8 cellular contexts compared by ENCODE assay signal in the genomic region with DNA sequence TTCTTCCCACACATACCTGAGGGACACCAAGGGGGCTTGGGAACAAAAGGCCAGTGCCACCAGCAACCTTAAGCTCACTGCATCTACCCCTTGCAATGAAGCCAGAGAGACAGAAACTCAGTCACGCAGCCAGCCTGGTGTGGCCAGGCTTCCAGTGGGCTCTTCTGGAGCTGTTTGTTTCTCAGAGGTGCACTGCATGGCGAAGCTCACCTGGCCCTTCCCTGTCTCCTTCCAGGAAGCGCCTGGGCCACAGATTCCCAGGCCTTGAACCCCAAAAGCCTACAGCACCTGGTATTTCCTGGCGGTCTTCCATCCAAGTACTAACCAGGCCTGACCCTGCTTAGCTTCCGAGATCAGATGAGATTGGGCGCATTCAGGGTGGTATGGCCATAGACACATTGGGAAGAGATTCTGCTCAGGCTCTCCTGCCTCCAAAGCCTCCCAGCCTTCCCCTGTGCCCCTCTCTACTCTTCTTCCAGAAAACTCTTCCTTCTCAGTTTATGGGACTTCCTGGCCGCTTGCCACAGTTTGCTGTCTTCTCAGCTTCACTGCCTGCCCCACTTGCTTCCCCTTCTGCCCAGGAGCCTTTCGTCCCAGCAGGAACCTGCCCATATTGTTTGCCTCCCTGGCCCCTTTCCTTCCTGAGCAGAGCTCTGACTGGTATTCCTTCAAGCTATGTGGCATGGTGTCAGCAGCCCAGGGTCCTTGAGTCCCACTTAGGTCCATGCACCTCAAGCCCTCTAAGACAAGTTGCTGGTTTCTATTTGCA. TPM values are rescaled to one million over a fixed set of nuclear protein-coding genes. Genes with fewer than 3 reads are reported as not detected.
A peak's percentile ranks its signal among the peaks of the same experiment; 100 is the strongest.
DNase-seq lines count a peak whose midpoint lies in the region; ATAC-seq and TF ChIP-seq lines count a peak whose summit lies in the region.

No MANE protein-coding gene starts in this region.

- H3K9me2 ChIP-seq in GM23248 (ENCODE audit: insufficient read depth): no peaks in the 10 kb centered on the region

- H3K4me1 ChIP-seq in GM23248 (ENCODE audit: insufficient read depth): peaks cover 21% of the 10 kb centered on the region; the same call in 1 of the 2 replicates
- no peaks in the 10 kb centered on the region for H3K4me1 ChIP-seq in RWPE2 (ENCODE audit: insufficient read depth, poor library complexity, severe bottlenecking)
- H3K4me1 ChIP-seq in skeletal muscle tissue (ENCODE audit: control insufficient read depth in 3 of 3, insufficient read depth in 3 of 3, low read length in 3 of 3): peaks cover 24 to 51% (median 35%) of the 10 kb centered on the region in 3 donors

- 76% methylated on average over 8 of the region's 8 CpGs for WGBS in GM23248 (ENCODE audit: low coverage in 1 of 2, low lambda C conversion rate in 2 of 2, missing lambda C conversion rate in 2 of 2), 2 experiments

- TF ChIP-seq CTCF in RWPE2 (IDR thresholded peaks at IDR 0.05; ENCODE audit: poor library complexity, severe bottlenecking): no peak
- no peak for TF ChIP-seq CTCF in fibroblast of mammary gland (conservative IDR thresholded peaks at IDR 0.05; ENCODE audit: control insufficient read depth, insufficient read depth, low read depth, low read length)

- no peaks in the 10 kb centered on the region for H4K20me1 ChIP-seq in GM23248 (ENCODE audit: insufficient read depth)

- DNase-seq in GM23248 (peak; percentile 27), RWPE2 (ENCODE audit: low spot score) (no peak), fibroblast of mammary gland (ENCODE audit: low read depth) (no peak), nucleus accumbens (lab: John Stamatoyannopoulos, UW) (no peak), globus pallidus (ENCODE audit: low spot score) (no peak), NCI-H774 (lab: John Stamatoyannopoulos, UW) (no peak)

- peaks cover 10% of the 10 kb centered on the region for H3K79me2 ChIP-seq in GM23248 (ENCODE audit: insufficient read depth)

- H3K27me3 ChIP-seq in GM23248 (replicated peaks; ENCODE audit: insufficient read depth) (no peaks in the 10 kb centered on the region), RWPE2 (ENCODE audit: insufficient read depth, poor library complexity, severe bottlenecking) (no peaks in the 10 kb centered on the region), skeletal muscle tissue (ENCODE audit: control insufficient read depth in 3 of 3, insufficient read depth in 3 of 3, low read length in 3 of 3) (no peaks in the 10 kb centered on the region)

- H2AFZ ChIP-seq in GM23248: no peak overlapping the region

- in situ Hi-C loops in GM23248 (cut with MboI): no loop called here

- H3K36me3 ChIP-seq in GM23248 (ENCODE audit: low read depth) (0 out of 2 replicates have a peak, but pooled peaks cover under 1% of the 10 kb centered on the region), RWPE2 (ENCODE audit: low read depth) (peaks cover 50% of the 10 kb centered on the region), skeletal muscle tissue (ENCODE audit: control insufficient read depth in 3 of 3, insufficient read depth in 3 of 3, low read length in 3 of 3) (peaks cover 13 to 21% (median 20%) of the 10 kb centered on the region in 3 donors)

- ATAC-seq in RWPE2 (ENCODE audit: low read depth): no peak
- no peak for ATAC-seq in GM21576 (IDR thresholded peaks at IDR 0.05; ENCODE audit: unreplicated experiment)

- H3K9ac ChIP-seq in GM23248: peak overlapping the region; percentile 88
- peak overlapping the region in 1 of 3 donors; percentile 88 for H3K9ac ChIP-seq in skeletal muscle tissue (ENCODE audit: low read depth in 1 of 3, low read length in 3 of 3)

- peak overlapping the region; percentile 100 for H3K4me2 ChIP-seq in GM23248 (ENCODE audit: unreplicated experiment)

- H3K4me3 ChIP-seq in GM23248 (peak overlapping the region; percentile 99), RWPE2 (ENCODE audit: severe bottlenecking) (no peak overlapping the region), fibroblast of mammary gland (ENCODE audit: control insufficient read depth, low read depth, low read length) (peak overlapping the region; percentile 73), skeletal muscle tissue (ENCODE audit: low read length in 3 of 3) (peak overlapping the region; percentile 84 to 93 (median 89))

- no peak overlapping the region for H3K27ac ChIP-seq in GM23248
- peak overlapping the region; percentile 80 for H3K27ac ChIP-seq in RWPE2 (ENCODE audit: poor library complexity, severe bottlenecking)
- H3K27ac ChIP-seq in skeletal muscle tissue (ENCODE audit: low read depth, low read length): peak overlapping the region; percentile 68

- H3F3A ChIP-seq in GM23248 (ENCODE audit: insufficient read depth): peaks cover 41% of the 10 kb centered on the region

- H3K9me3 ChIP-seq in GM23248 (ENCODE audit: low read depth): no peaks in the 10 kb centered on the region
- no peaks in the 10 kb centered on the region for H3K9me3 ChIP-seq in RWPE2 (ENCODE audit: severe bottlenecking)
- H3K9me3 ChIP-seq in skeletal muscle tissue (ENCODE audit: control insufficient read depth in 3 of 3, low read length in 3 of 3): no peaks in the 10 kb centered on the region

RNA-seq across cellular contexts. Expression of gene CISD3, which starts 1.6 kb away (rescaled TPM):
- total RNA-seq in GM23248 (2014; rRNA removed; shearing (Covaris generic)): 6.1 and 7.2 TPM in 2 replicates
- polyA plus RNA-seq in GM23248 (2016; fragmentation: Nextera tagmentation; extraction: Ambion mirVana): 44.6 and 49.9 TPM in 2 replicates
- 3.1 TPM for total RNA-seq in skeletal muscle tissue

RNA-seq across cellular contexts. Expression of gene PCGF2, which starts 16.4 kb away (rescaled TPM):
- total RNA-seq in GM23248 (2014; rRNA removed; shearing (Covaris generic)): 3.5 and 3.8 TPM in 2 replicates
- 4.6 and 5.5 TPM in 2 replicates for polyA plus RNA-seq in GM23248 (2016; fragmentation: Nextera tagmentation; extraction: Ambion mirVana)
- total RNA-seq in skeletal muscle tissue: 3.1 TPM

RNA-seq across cellular contexts. Expression of gene PSMB3, which starts 20.8 kb away (rescaled TPM):
- 149 and 227 TPM in 2 replicates for total RNA-seq in GM23248 (2014; rRNA removed; shearing (Covaris generic))
- polyA plus RNA-seq in GM23248 (2016; fragmentation: Nextera tagmentation; extraction: Ambion mirVana): 308 and 310 TPM in 2 replicates
- total RNA-seq in skeletal muscle tissue: 156 TPM

RNA-seq across cellular contexts. Expression of gene MLLT6, which starts 26.6 kb away (rescaled TPM):
- total RNA-seq in GM23248 (2014; rRNA removed; shearing (Covaris generic)): 13.5 and 18.9 TPM in 2 replicates
- 2.4 and 3.1 TPM in 2 replicates for polyA plus RNA-seq in GM23248 (2016; fragmentation: Nextera tagmentation; extraction: Ambion mirVana)
- total RNA-seq in skeletal muscle tissue: 16.2 TPM

RNA-seq across cellular contexts. Expression of gene EPOP, which starts 57.0 kb away (rescaled TPM):
- total RNA-seq in GM23248 (2014; rRNA removed; shearing (Covaris generic)): 2.9 and 4.3 TPM in 2 replicates
- 1.0 and 1.2 TPM in 2 replicates for polyA plus RNA-seq in GM23248 (2016; fragmentation: Nextera tagmentation; extraction: Ambion mirVana)
- 0.52 TPM for total RNA-seq in skeletal muscle tissue
